Comparison of ENCODE assay signal across 8 cellular contexts in the genomic region with DNA sequence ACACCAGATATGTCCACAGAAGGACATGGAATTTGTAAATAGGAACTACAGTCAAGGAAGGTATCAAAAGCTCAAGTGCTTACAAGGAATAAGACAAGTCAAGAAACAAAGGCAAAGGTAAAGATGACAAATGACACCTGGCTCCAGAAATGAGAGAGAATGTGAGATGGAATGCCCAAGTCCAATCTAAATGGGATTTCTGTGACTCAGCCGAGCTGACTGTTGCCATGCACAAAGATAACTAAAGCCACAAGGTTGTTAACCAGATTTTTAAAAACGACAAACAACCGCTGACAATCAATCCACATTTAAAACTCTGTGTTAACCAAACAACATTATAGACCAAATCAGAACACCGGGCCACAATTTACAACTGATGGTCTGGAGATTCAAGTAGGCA. TPM values are rescaled to one million over a fixed set of nuclear protein-coding genes. Genes with fewer than 3 reads are reported as not detected.
DNase-seq lines count a peak whose midpoint lies in the region; ATAC-seq and TF ChIP-seq lines count a peak whose summit lies in the region.

No MANE protein-coding gene starts in this region.

- H3K9me2 ChIP-seq in GM23338 (ENCODE audit: insufficient read depth) = no peaks in the 10 kb centered on the region

- H4K20me1 ChIP-seq in GM23338 (replicated peaks; ENCODE audit: insufficient read depth) = 0 out of 2 replicates have a peak, but pooled peaks cover 6% of the 10 kb centered on the region

- 0 out of 2 replicates have a peak, but pooled peaks cover 6% of the 10 kb centered on the region for H3K36me3 ChIP-seq in GM23338 (ENCODE audit: insufficient read depth)

- peak; percentile 12 for DNase-seq in GM23338 (ENCODE audit: low spot score)
- DNase-seq in activated T-helper 1 cell treated with anti-CD3 and anti-CD28 coated beads, Interleukin-12 subunit alpha, Interleukin-12 subunit beta, Interleukin-2, Interleukin-4 antibody, amounts not matched to agents 30 ng/mL and 10 ng/mL and 1 ng/mL, durations not matched to agents 14 hours and 24 hours and 36 hours (ENCODE audit: low spot score) = no peak
- peak in 1 of 3 donors; percentile 19 for DNase-seq in immature natural killer cell
- DNase-seq in substantia nigra (lab: John Stamatoyannopoulos, UW) = no peak
- no peak for DNase-seq in activated CD8-positive, alpha-beta memory T cell treated with anti-CD3 and anti-CD28 coated beads for 24 hours

- peaks cover 15% of the 10 kb centered on the region for H3K9me3 Mint-ChIP-seq in GM23338
- H3K9me3 Mint-ChIP-seq in activated T-helper 1 cell treated with anti-CD3 and anti-CD28 coated beads, Interleukin-12 subunit alpha, Interleukin-12 subunit beta, Interleukin-2, Interleukin-4 antibody, amounts not matched to agents 30 ng/mL and 10 ng/mL and 1 ng/mL, durations not matched to agents 14 hours and 24 hours and 36 hours = peaks cover under 1% of the 10 kb centered on the region
- no peaks in the 10 kb centered on the region for H3K9me3 Mint-ChIP-seq in immature natural killer cell

- H3K4me1 ChIP-seq in GM23338 (ENCODE audit: insufficient read depth) = peaks cover 8% of the 10 kb centered on the region; the same call in 1 of the 2 replicates

- peaks cover 17% of the 10 kb centered on the region for H3K4me1 Mint-ChIP-seq in GM23338
- H3K4me1 Mint-ChIP-seq in activated T-helper 1 cell treated with anti-CD3 and anti-CD28 coated beads, Interleukin-12 subunit alpha, Interleukin-12 subunit beta, Interleukin-2, Interleukin-4 antibody, amounts not matched to agents 30 ng/mL and 10 ng/mL and 1 ng/mL, durations not matched to agents 14 hours and 24 hours and 36 hours (ENCODE audit: low read depth) = peaks cover 33% of the 10 kb centered on the region
- peaks cover 23 to 24% of the 10 kb centered on the region in 2 donors for H3K4me1 Mint-ChIP-seq in immature natural killer cell

- H3K36me3 Mint-ChIP-seq in GM23338 (ENCODE audit: low read depth) (peaks cover 40% of the 10 kb centered on the region), immature natural killer cell (peaks cover 0 to 14% (median 8%) of the 10 kb centered on the region in 3 donors)
- peaks cover 17% of the 10 kb centered on the region for H3K36me3 Mint-ChIP-seq in activated T-helper 1 cell treated with anti-CD3 and anti-CD28 coated beads, Interleukin-12 subunit alpha, Interleukin-12 subunit beta, Interleukin-2, Interleukin-4 antibody, amounts not matched to agents 30 ng/mL and 10 ng/mL and 1 ng/mL, durations not matched to agents 14 hours and 24 hours and 36 hours (ENCODE audit: low read depth)

- intact Hi-C loops in activated T-helper 1 cell treated with anti-CD3 and anti-CD28 coated beads, Interleukin-12 subunit alpha, Interleukin-12 subunit beta, Interleukin-2, Interleukin-4 antibody, amounts not matched to agents 30 ng/mL and 10 ng/mL and 1 ng/mL, durations not matched to agents 14 hours and 24 hours and 36 hours (cut with micrococcal nuclease) = loop anchor here (5.0 to 10.0 kb wide), 5 partner anchors 76 to 919 kb away; a partner anchor contains a TSS

- peak overlapping the region; percentile 88 for H3K27ac ChIP-seq in 22Rv1
- H3K27ac ChIP-seq in GM23338 (ENCODE audit: low read depth) = peak overlapping the region; percentile 94
- H3K27ac ChIP-seq in substantia nigra (ENCODE audit: low read depth, low read length, poor library complexity, severe bottlenecking) = peak overlapping the region; percentile 35

- peaks cover 5% of the 10 kb centered on the region for H3K27me3 Mint-ChIP-seq in GM23338 (ENCODE audit: insufficient read depth, low read depth, poor library complexity)
- no peaks in the 10 kb centered on the region for H3K27me3 Mint-ChIP-seq in activated T-helper 1 cell treated with anti-CD3 and anti-CD28 coated beads, Interleukin-12 subunit alpha, Interleukin-12 subunit beta, Interleukin-2, Interleukin-4 antibody, amounts not matched to agents 30 ng/mL and 10 ng/mL and 1 ng/mL, durations not matched to agents 14 hours and 24 hours and 36 hours (ENCODE audit: insufficient read depth)
- peaks cover 0 to 4% (median 4%) of the 10 kb centered on the region in 3 donors for H3K27me3 Mint-ChIP-seq in immature natural killer cell (ENCODE audit: low read depth in 3 of 3)

- no peak for TF ChIP-seq CTCF in 22Rv1 (IDR thresholded peaks at IDR 0.05)
- no peak for TF ChIP-seq CTCF in GM23338 (conservative IDR thresholded peaks at IDR 0.05; ENCODE audit: low read depth in 2 of 2)

- H3K4me2 ChIP-seq in GM23338 = peak overlapping the region; percentile 94

- H3K27ac Mint-ChIP-seq in GM23338 (peak overlapping the region; percentile 93), immature natural killer cell (peak overlapping the region; percentile 53 to 92 (median 86))
- peak overlapping the region; percentile 95 for H3K27ac Mint-ChIP-seq in activated T-helper 1 cell treated with anti-CD3 and anti-CD28 coated beads, Interleukin-12 subunit alpha, Interleukin-12 subunit beta, Interleukin-2, Interleukin-4 antibody, amounts not matched to agents 30 ng/mL and 10 ng/mL and 1 ng/mL, durations not matched to agents 14 hours and 24 hours and 36 hours

- no peaks in the 10 kb centered on the region for H3F3A ChIP-seq in GM23338 (replicated peaks; ENCODE audit: low read depth)

- peak overlapping the region; percentile 91 for H3K4me3 ChIP-seq in GM23338

- peak overlapping the region; percentile 92 for H2AFZ ChIP-seq in GM23338

- H3K27me3 ChIP-seq in GM23338 (ENCODE audit: insufficient read depth) = no peaks in the 10 kb centered on the region

- H3K79me2 ChIP-seq in GM23338 (replicated peaks; ENCODE audit: insufficient read depth) = peaks cover 53% of the 10 kb centered on the region

- H3K4me3 Mint-ChIP-seq in GM23338 = peak overlapping the region; percentile 97
- peak overlapping the region; percentile 90 for H3K4me3 Mint-ChIP-seq in activated T-helper 1 cell treated with anti-CD3 and anti-CD28 coated beads, Interleukin-12 subunit alpha, Interleukin-12 subunit beta, Interleukin-2, Interleukin-4 antibody, amounts not matched to agents 30 ng/mL and 10 ng/mL and 1 ng/mL, durations not matched to agents 14 hours and 24 hours and 36 hours
- peak overlapping the region; percentile 89 to 99 (median 95) for H3K4me3 Mint-ChIP-seq in immature natural killer cell

- ATAC-seq in GM23338 (no peak), GM21528 (IDR thresholded peaks at IDR 0.05; ENCODE audit: low FRiP score, unreplicated experiment) (no peak), HG02588 (IDR thresholded peaks at IDR 0.05; ENCODE audit: unreplicated experiment) (no peak)

TF ChIP-seq in GM23338, 12 proteins besides CTCF, POLR2A, EP300 and RAD21:
- TF ChIP-seq CREB1 (CRISPR knock-in tag; IDR thresholded peaks at IDR 0.05; ENCODE audit: low read depth) = no peak
- TF ChIP-seq, protein P1, sequence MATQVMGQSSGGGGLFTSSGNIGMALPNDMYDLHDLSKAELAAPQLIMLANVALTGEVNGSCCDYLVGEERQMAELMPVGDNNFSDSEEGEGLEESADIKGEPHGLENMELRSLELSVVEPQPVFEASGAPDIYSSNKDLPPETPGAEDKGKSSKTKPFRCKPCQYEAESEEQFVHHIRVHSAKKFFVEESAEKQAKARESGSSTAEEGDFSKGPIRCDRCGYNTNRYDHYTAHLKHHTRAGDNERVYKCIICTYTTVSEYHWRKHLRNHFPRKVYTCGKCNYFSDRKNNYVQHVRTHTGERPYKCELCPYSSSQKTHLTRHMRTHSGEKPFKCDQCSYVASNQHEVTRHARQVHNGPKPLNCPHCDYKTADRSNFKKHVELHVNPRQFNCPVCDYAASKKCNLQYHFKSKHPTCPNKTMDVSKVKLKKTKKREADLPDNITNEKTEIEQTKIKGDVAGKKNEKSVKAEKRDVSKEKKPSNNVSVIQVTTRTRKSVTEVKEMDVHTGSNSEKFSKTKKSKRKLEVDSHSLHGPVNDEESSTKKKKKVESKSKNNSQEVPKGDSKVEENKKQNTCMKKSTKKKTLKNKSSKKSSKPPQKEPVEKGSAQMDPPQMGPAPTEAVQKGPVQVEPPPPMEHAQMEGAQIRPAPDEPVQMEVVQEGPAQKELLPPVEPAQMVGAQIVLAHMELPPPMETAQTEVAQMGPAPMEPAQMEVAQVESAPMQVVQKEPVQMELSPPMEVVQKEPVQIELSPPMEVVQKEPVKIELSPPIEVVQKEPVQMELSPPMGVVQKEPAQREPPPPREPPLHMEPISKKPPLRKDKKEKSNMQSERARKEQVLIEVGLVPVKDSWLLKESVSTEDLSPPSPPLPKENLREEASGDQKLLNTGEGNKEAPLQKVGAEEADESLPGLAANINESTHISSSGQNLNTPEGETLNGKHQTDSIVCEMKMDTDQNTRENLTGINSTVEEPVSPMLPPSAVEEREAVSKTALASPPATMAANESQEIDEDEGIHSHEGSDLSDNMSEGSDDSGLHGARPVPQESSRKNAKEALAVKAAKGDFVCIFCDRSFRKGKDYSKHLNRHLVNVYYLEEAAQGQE (IDR thresholded peaks at IDR 0.05; ENCODE audit: unreplicated experiment) = no peak
TF ChIP-seq in GM23338: peak in this region for 0.

RNA-seq across cellular contexts. Expression of a gene that starts 1.1 kb away (rescaled TPM):
- 31.7 and 38.6 TPM in 2 replicates for total RNA-seq in GM23338 (2014; rRNA removed; shearing (Covaris generic))
- polyA plus RNA-seq in GM23338 (2016; fragmentation: Nextera tagmentation; extraction: Ambion mirVana) = 13.9 and 19.4 TPM in 2 replicates
- 13.1 and 16.5 TPM in 2 replicates for total RNA-seq in activated T-helper 1 cell treated with anti-CD3 and anti-CD28 coated beads, Interleukin-12 subunit alpha, Interleukin-12 subunit beta, Interleukin-2, Interleukin-4 antibody, amounts not matched to agents 30 ng/mL and 10 ng/mL and 1 ng/mL, durations not matched to agents 14 hours and 24 hours and 36 hours
- polyA plus RNA-seq in immature natural killer cell = 1 to 10 TPM; 1.7 to 6.4 (median 5.4) TPM

Comparison
In these comparisons a context has a peak if more than half of its experiments do, and no peak if none do; other contexts are left out.
1. H3K27ac ChIP-seq: peak in every context shown above with its lines; median percentile 94 in GM23338; 88 in 22Rv1; 35 in substantia nigra.